ENCODE assay signal across 18 cellular contexts in genomic region chr5:139847091-139847490, GRCh38. TPM values are rescaled to one million over a fixed set of nuclear protein-coding genes. Genes with fewer than 3 reads are reported as not detected.
DNase-seq lines count a peak whose midpoint lies in the region; ATAC-seq, FAIRE-seq and TF ChIP-seq lines count a peak whose summit lies in the region.
"Had no signal": no experiment of that assay in that cellular context is flagged by ENCODE, and none has a peak within 500 bp of the region (broad histone marks: within the 10 kb centered on the region; RNA-seq: fewer than 3 reads in every experiment).

No MANE protein-coding gene starts in this region.

- no peaks in the 10 kb centered on the region for H3K9me3 Mint-ChIP-seq in activated naive CD4-positive, alpha-beta T cell treated with anti-CD3 and anti-CD28 coated beads, Interleukin-2, amount 50 U/mL, for 24 hours
- no peaks in the 10 kb centered on the region for H3K9me3 Mint-ChIP-seq in activated naive CD4-positive, alpha-beta T cell treated with anti-CD3 and anti-CD28 coated beads, Interleukin-2, amount 10 ng/mL, durations not matched to agents 7 days and 5 days
- no peaks in the 10 kb centered on the region for H3K9me3 Mint-ChIP-seq in IgD-negative memory B cell

- H2AFZ ChIP-seq in HepG2 (ENCODE audit: low read length) = no peak overlapping the region

- 57% methylated on average over 7 of the region's 10 CpGs for WGBS in HepG2 (ENCODE audit: low lambda C conversion rate)

- BruUV-seq in HepG2 (replicated peaks; lab: Mats Ljungman, UMichigan) = no TSS peak

- peak overlapping the region; percentile 30 for H3K27ac Mint-ChIP-seq in activated naive CD4-positive, alpha-beta T cell treated with anti-CD3 and anti-CD28 coated beads, Interleukin-2, amount 50 U/mL, for 24 hours
- no peak overlapping the region for H3K27ac Mint-ChIP-seq in activated naive CD4-positive, alpha-beta T cell treated with anti-CD3 and anti-CD28 coated beads, Interleukin-2, amount 10 ng/mL, durations not matched to agents 7 days and 5 days
- peak overlapping the region in 1 of 3 donors; percentile 16 for H3K27ac Mint-ChIP-seq in IgD-negative memory B cell

- TF ChIP-seq RAD21 in HepG2 (CRISPR knock-in tag; IDR thresholded peaks at IDR 0.05) = no peak

- H3K27me3 ChIP-seq in tibial artery = no peaks in the 10 kb centered on the region
- peaks cover 4 to 70% of the 10 kb centered on the region in 2 experiments; a peak in 3 of 5 replicates for H3K27me3 ChIP-seq in HepG2 (ENCODE audit: control insufficient read depth in 1 of 2, insufficient read depth in 2 of 2, low read length in 2 of 2)
- H3K27me3 ChIP-seq in MG63 = no peaks in the 10 kb centered on the region
- H3K27me3 ChIP-seq: pancreas, uterus had no signal

- intact Hi-C loops in kidney (cut with DNase I) (no loop called here), tibial artery (cut with DNase I; ENCODE audit: low total_unique reads) (loop anchor here (5.0 to 10.0 kb wide), 2 partner anchors 60 to 212 kb away; no protein-coding TSS in a partner anchor), HepG2 (cut with micrococcal nuclease; ENCODE audit: unreplicated experiment) (loop anchor here (10.0 kb wide), 1 partner anchor 212 kb away; no protein-coding TSS in a partner anchor)

- peaks cover 6% of the 10 kb centered on the region for H3K27me3 Mint-ChIP-seq in activated naive CD4-positive, alpha-beta T cell treated with anti-CD3 and anti-CD28 coated beads, Interleukin-2, amount 50 U/mL, for 24 hours
- H3K27me3 Mint-ChIP-seq in activated naive CD4-positive, alpha-beta T cell treated with anti-CD3 and anti-CD28 coated beads, Interleukin-2, amount 10 ng/mL, durations not matched to agents 7 days and 5 days = peaks cover 72% of the 10 kb centered on the region
- peaks cover 9% of the 10 kb centered on the region for H3K27me3 Mint-ChIP-seq in IgD-negative memory B cell

- ATAC-seq in HepG2 = no peak

- no peak for DNase-seq in activated naive CD4-positive, alpha-beta T cell treated with anti-CD3 and anti-CD28 coated beads, Interleukin-2, amount 10 ng/mL, durations not matched to agents 7 days and 5 days
- DNase-seq in kidney (peak; percentile 48), tibial artery (peak in 1 of 2 donors; percentile 59), HepG2 (ENCODE audit: low spot score) (no peak), medulla oblongata (ENCODE audit: extremely low spot score) (no peak), MG63 (no peak)
- DNase-seq: activated CD4-positive, alpha-beta T cell treated with anti-CD3 and anti-CD28 coated beads for 48 hours; DMS 273 treated with DMSO at 0.1 percent for 48 hours; esophagus squamous epithelium; KG1; NCI-H1417 had no signal

- no peak for TF ChIP-seq CTCF in kidney (IDR thresholded peaks at IDR 0.05; ENCODE audit: borderline replicate concordance, extremely low read depth, insufficient read depth)
- TF ChIP-seq CTCF in tibial artery (IDR thresholded peaks at IDR 0.05) = no peak
- TF ChIP-seq CTCF in HepG2 (CRISPR knock-in tag; IDR thresholded peaks at IDR 0.05) = no peak

- H3K9ac ChIP-seq in kidney (ENCODE audit: low read length in 2 of 2) (no peak overlapping the region), HepG2 (ENCODE audit: insufficient read depth, low read depth, low read length) (no peak overlapping the region)

- no peaks in the 10 kb centered on the region for H3K79me2 ChIP-seq in HepG2 (ENCODE audit: insufficient read depth, low read length)

- in situ Hi-C loops in HepG2 (cut with HindIII; ENCODE audit: extremely low pct_ligation_motif_present, low pct_unique_long_range_greater_than_20kb) = no loop called here

- POLR2A ChIA-PET in HepG2 (lab: Yijun Ruan, JAX) = no interaction called here

- TF ChIP-seq POLR2A in HepG2 (IDR thresholded peaks at IDR 0.05; ENCODE audit: insufficient read depth in 1 of 2, low read depth in 2 of 2, low read length in 2 of 2) = no peak

- no peak overlapping the region for H3K4me3 ChIP-seq in kidney (ENCODE audit: low read length in 2 of 2)
- peak overlapping the region; percentile 61 to 82 for H3K4me3 ChIP-seq in tibial artery
- H3K4me3 ChIP-seq in HepG2 (replicated peaks in 1 of 3; ENCODE audit: insufficient read depth in 1 of 3, low read depth in 2 of 3, low read length in 3 of 3) = no peak overlapping the region
- no peak overlapping the region for H3K4me3 ChIP-seq in MG63

- H3K27ac ChIP-seq in kidney (ENCODE audit: low read depth in 2 of 2, low read length in 2 of 2) (no peak overlapping the region), tibial artery (no peak overlapping the region), HepG2 (ENCODE audit: extremely low read length, insufficient read depth, low read length) (no peak overlapping the region)
- H3K27ac ChIP-seq: HL-60 had no signal

- peaks cover 21% of the 10 kb centered on the region for H3K4me1 Mint-ChIP-seq in activated naive CD4-positive, alpha-beta T cell treated with anti-CD3 and anti-CD28 coated beads, Interleukin-2, amount 50 U/mL, for 24 hours
- H3K4me1 Mint-ChIP-seq in activated naive CD4-positive, alpha-beta T cell treated with anti-CD3 and anti-CD28 coated beads, Interleukin-2, amount 10 ng/mL, durations not matched to agents 7 days and 5 days = peaks cover 6% of the 10 kb centered on the region
- peaks cover 0 to 18% (median 7%) of the 10 kb centered on the region in 3 donors for H3K4me1 Mint-ChIP-seq in IgD-negative memory B cell

- no peak for TF ChIP-seq EP300 in HepG2 (IDR thresholded peaks at IDR 0.05; ENCODE audit: low read depth in 2 of 2, low read length in 2 of 2)
- no peak for TF ChIP-seq EP300 in HepG2 (CRISPR knock-in tag; IDR thresholded peaks at IDR 0.05; ENCODE audit: borderline replicate concordance)

- FAIRE-seq in kidney (lab: Jason Lieb, UNC) = no peak
- FAIRE-seq in HepG2 (lab: Jason Lieb, UNC) = no peak
- FAIRE-seq: pancreas had no signal

- H3K36me3 ChIP-seq in kidney (ENCODE audit: control insufficient read depth in 1 of 2, insufficient read depth in 2 of 2, low read length in 2 of 2) (no peaks in the 10 kb centered on the region), tibial artery (peaks cover 0 to 13% (median 0%) of the 10 kb centered on the region in 3 donors), HepG2 (replicated peaks in 1 of 2; ENCODE audit: control insufficient read depth in 1 of 2, insufficient read depth in 2 of 2, low read length in 2 of 2) (no peaks in the 10 kb centered on the region), MG63 (no peaks in the 10 kb centered on the region)
- H3K36me3 ChIP-seq: esophagus squamous epithelium, pancreas, uterus had no signal

- CTCF ChIA-PET in activated naive CD4-positive, alpha-beta T cell treated with anti-CD3 and anti-CD28 coated beads, Interleukin-2, amount 10 ng/mL, durations not matched to agents 7 days and 5 days (lab: Charles Lee) = interaction anchor here (1.0 to 6.2 kb wide), 4 partner anchors 16 to 72 kb away, joined by 3 to 44 read pairs (median 8); no protein-coding TSS in a partner anchor
- CTCF ChIA-PET in HepG2 (lab: Yijun Ruan, JAX; ENCODE audit: low intra/inter-chr PET ratio, low total read pairs) = no interaction called here

- H4K20me1 ChIP-seq in HepG2 (ENCODE audit: insufficient read depth, low read length) = no peaks in the 10 kb centered on the region

- H3K4me3 Mint-ChIP-seq in activated naive CD4-positive, alpha-beta T cell treated with anti-CD3 and anti-CD28 coated beads, Interleukin-2, amount 50 U/mL, for 24 hours = peak overlapping the region; percentile 73
- H3K4me3 Mint-ChIP-seq in activated naive CD4-positive, alpha-beta T cell treated with anti-CD3 and anti-CD28 coated beads, Interleukin-2, amount 10 ng/mL, durations not matched to agents 7 days and 5 days = no peak overlapping the region
- peak overlapping the region; percentile 46 to 65 (median 54) for H3K4me3 Mint-ChIP-seq in IgD-negative memory B cell

- H3K4me1 ChIP-seq in kidney (ENCODE audit: control insufficient read depth in 1 of 2, insufficient read depth in 1 of 2, low read depth in 1 of 2, low read length in 2 of 2) (peaks cover 0 to 7% of the 10 kb centered on the region in 2 donors), tibial artery (peaks cover 0 to 17% (median 8%) of the 10 kb centered on the region in 4 donors), HepG2 (ENCODE audit: insufficient read depth, low read length) (no peaks in the 10 kb centered on the region)

- no peaks in the 10 kb centered on the region for H3K36me3 Mint-ChIP-seq in activated naive CD4-positive, alpha-beta T cell treated with anti-CD3 and anti-CD28 coated beads, Interleukin-2, amount 50 U/mL, for 24 hours
- H3K36me3 Mint-ChIP-seq in activated naive CD4-positive, alpha-beta T cell treated with anti-CD3 and anti-CD28 coated beads, Interleukin-2, amount 10 ng/mL, durations not matched to agents 7 days and 5 days = no peaks in the 10 kb centered on the region
- no peaks in the 10 kb centered on the region for H3K36me3 Mint-ChIP-seq in IgD-negative memory B cell

- H3K9me3 ChIP-seq in kidney (ENCODE audit: control insufficient read depth in 1 of 2, low read length in 2 of 2) (no peaks in the 10 kb centered on the region), tibial artery (no peaks in the 10 kb centered on the region), HepG2 (ENCODE audit: low read length) (no peaks in the 10 kb centered on the region), MG63 (no peaks in the 10 kb centered on the region)
- H3K9me3 ChIP-seq: esophagus squamous epithelium, heart left ventricle, pancreas, uterus had no signal

- no peak overlapping the region for H3K4me2 ChIP-seq in HepG2 (ENCODE audit: low read depth, low read length)

RNA-seq across cellular contexts. Expression of gene PSD2, which starts 51.5 kb away (rescaled TPM):
- not detected for polyA plus RNA-seq in IgD-negative memory B cell
- 0.13 TPM for total RNA-seq in kidney
- polyA plus RNA-seq in kidney (ENCODE audit: insufficient read depth, low read depth, low replicate concordance) = 0.09 TPM
- not detected in 2 replicates for total RNA-seq in HepG2 (2016; rRNA removed; fragmentation: Illumina TruSeq; extraction: Trizol)
- total RNA-seq in HepG2 (2016; cell fraction: cytosol; rRNA removed; fragmentation: Illumina TruSeq; extraction: Trizol; ENCODE audit: low read depth) = not detected in 2 replicates
- not detected in 2 replicates for total RNA-seq in HepG2 (2016; cell fraction: insoluble cytoplasmic fraction; rRNA removed; fragmentation: Illumina TruSeq; extraction: Trizol)
- total RNA-seq in HepG2 (2016; cell fraction: membrane; rRNA removed; fragmentation: Illumina TruSeq; extraction: Trizol) = not detected in 2 replicates
- 0.09 TPM in 1 of 2 replicates, not detected in the other for total RNA-seq in HepG2 (2016; cell fraction: nucleus; rRNA removed; fragmentation: Illumina TruSeq; extraction: Trizol)
- polyA plus RNA-seq in HepG2 (2011; rRNA removed) = 0.07 and 0.13 TPM in 2 replicates
- polyA plus RNA-seq in HepG2 (2011; cell fraction: cytosol; rRNA removed) = 0.04 and 0.06 TPM in 2 replicates
- polyA plus RNA-seq in HepG2 (2011; cell fraction: nucleus; rRNA removed) = 0.16 and 0.32 TPM in 2 replicates
- polyA plus RNA-seq in HepG2 (2012) = 0.07 and 0.13 TPM in 2 replicates
- polyA plus RNA-seq in HepG2 (2016; cell fraction: cytosol; fragmentation: Illumina TruSeq; extraction: Trizol; ENCODE audit: low read depth) = not detected in 2 replicates
- not detected in 2 replicates for polyA plus RNA-seq in HepG2 (2016; cell fraction: insoluble cytoplasmic fraction; fragmentation: Illumina TruSeq; extraction: Trizol; ENCODE audit: low read depth)
- not detected in 2 replicates for polyA plus RNA-seq in HepG2 (2016; cell fraction: membrane; fragmentation: Illumina TruSeq; extraction: Trizol; ENCODE audit: low read depth)
- polyA plus RNA-seq in HepG2 (2016; cell fraction: nucleus; fragmentation: Illumina TruSeq; extraction: Trizol; ENCODE audit: insufficient read depth, low read depth) = 0.10 TPM in 1 of 2 replicates, not detected in the other
- polyA minus RNA-seq in HepG2 (2011; rRNA and poly(A)+ RNA removed; ENCODE audit: low replicate concordance) = 0.10 TPM in 1 of 2 replicates, not detected in the other
- polyA minus RNA-seq in HepG2 (2011; cell fraction: cytosol; rRNA and poly(A)+ RNA removed) = not detected in 2 replicates
- polyA minus RNA-seq in HepG2 (2011; cell fraction: nucleus; rRNA and poly(A)+ RNA removed) = 0.12 TPM in 1 of 2 replicates, not detected in the other
- 0.16 TPM in 1 of 2 replicates, not detected in the other for total RNA-seq in MG63 (2014; rRNA removed; shearing (Covaris generic); ENCODE audit: low replicate concordance)
- total RNA-seq: dermis microvascular lymphatic vessel endothelial cell, esophagus squamous epithelium had no signal

Comparison
In these comparisons a context has a peak if more than half of its experiments do, and no peak if none do; other contexts are left out.
1. H3K4me3 ChIP-seq: peak in tibial artery (2 of 2); none in kidney (0 of 2), HepG2 (0 of 3) and MG63 (single experiment).